Comparison of ENCODE assay signal across 7 cellular contexts in the genomic region with DNA sequence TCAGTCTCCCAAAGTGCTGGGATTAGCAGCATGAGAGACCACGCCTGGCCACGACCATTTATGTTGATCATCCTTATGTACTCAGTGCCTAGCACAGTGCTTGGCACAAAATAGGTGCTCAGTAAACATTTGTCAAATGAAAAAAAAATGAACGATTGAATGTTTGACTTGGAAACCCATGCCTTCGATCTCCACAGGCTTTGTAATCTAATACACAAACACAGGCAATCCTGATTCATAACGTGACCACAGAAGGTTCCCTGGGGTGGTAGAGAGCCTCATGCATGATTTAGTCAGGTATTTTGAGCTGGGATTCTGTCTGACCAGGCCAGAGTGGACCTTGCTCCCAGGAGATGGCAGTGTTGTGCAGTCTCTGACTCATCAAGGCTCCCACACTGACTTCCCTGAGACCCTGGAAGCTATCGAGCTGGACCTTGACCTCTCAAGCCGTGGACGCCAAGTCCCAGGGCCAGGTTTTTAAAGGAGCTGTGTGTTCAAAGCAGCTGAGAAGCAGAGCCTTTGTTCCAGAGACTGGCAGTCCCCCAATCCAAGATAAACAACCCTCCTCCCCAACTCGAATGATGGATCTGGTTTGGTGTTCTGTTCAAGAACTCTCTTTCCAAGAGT.
DNase-seq lines count a peak whose midpoint lies in the region; TF ChIP-seq lines count a peak whose summit lies in the region.

No MANE protein-coding gene starts in this region.

- H3K4me2 ChIP-seq in skeletal muscle satellite cell (ENCODE audit: low read length) = peak overlapping the region; percentile 25

- peak; percentile 56 for TF ChIP-seq CTCF in GM10266 (IDR thresholded peaks at IDR 0.05; ENCODE audit: control insufficient read depth, insufficient read depth, low read depth, missing control alignments)

- H3K4me3 ChIP-seq in HAP-1 (no peak overlapping the region), skeletal muscle satellite cell (ENCODE audit: low read length) (no peak overlapping the region)

- H3K27me3 ChIP-seq in HAP-1 (ENCODE audit: low read depth) = no peaks in the 10 kb centered on the region; the same call in 1 of the 2 replicates
- H3K27me3 ChIP-seq in skeletal muscle satellite cell (ENCODE audit: control insufficient read depth, insufficient read depth, low read length) = no peaks in the 10 kb centered on the region

- H3K9me3 ChIP-seq in HAP-1 (no peaks in the 10 kb centered on the region), skeletal muscle satellite cell (replicated peaks; ENCODE audit: low read length) (peaks cover under 1% of the 10 kb centered on the region)

- H3K4me1 ChIP-seq in HAP-1 = no peaks in the 10 kb centered on the region
- H3K4me1 ChIP-seq in skeletal muscle satellite cell (ENCODE audit: control insufficient read depth, insufficient read depth, low read length) = peaks cover 8% of the 10 kb centered on the region

- DNase-seq in GM10266 (ENCODE audit: extremely low spot score) = peak; percentile 44
- peak; percentile 7 to 64 for DNase-seq in HAP-1 (ENCODE audit: low spot score in 2 of 2)
- peak; percentile 86 for DNase-seq in NCI-H2196 (lab: John Stamatoyannopoulos, UW; ENCODE audit: unreplicated experiment)
- DNase-seq in astrocyte of the hippocampus (ENCODE audit: low read depth, low spot score) = peak; percentile 95
- peak; percentile 78 for DNase-seq in iPS DF 19.7 (ENCODE audit: low read depth, low spot score)
- no peak for DNase-seq in SIG-M5 (lab: John Stamatoyannopoulos, UW)

- in situ Hi-C loops in HAP-1 (cut with MboI; ENCODE audit: low sequenced_read_pairs) = no loop called here

- H3K9ac ChIP-seq in skeletal muscle satellite cell (ENCODE audit: low read depth, low read length) = peak overlapping the region; percentile 6

- H3K36me3 ChIP-seq in HAP-1 (replicated peaks) (no peaks in the 10 kb centered on the region), skeletal muscle satellite cell (ENCODE audit: insufficient read depth, low read length) (no peaks in the 10 kb centered on the region)
